9 cellular contexts compared by ENCODE assay signal in genomic region chr3:169390310-169390731, GRCh38.
DNase-seq lines count a peak whose midpoint lies in the region; ATAC-seq and TF ChIP-seq lines count a peak whose summit lies in the region.
"Had no signal": no experiment of that assay in that cellular context is flagged by ENCODE, and none has a peak within 500 bp of the region (broad histone marks: within the 10 kb centered on the region; RNA-seq: fewer than 3 reads in every experiment).

No MANE protein-coding gene starts in this region.

- peaks cover 7% of the 10 kb centered on the region for H3K27me3 Mint-ChIP-seq in activated naive CD8-positive, alpha-beta T cell treated with anti-CD3 and anti-CD28 coated beads, Interleukin-2, amount 50 U/mL, for 24 hours
- H3K27me3 Mint-ChIP-seq in activated CD4-positive, alpha-beta T cell treated with anti-CD3 and anti-CD28 coated beads for 36 hours, result peaks cover 14% of the 10 kb centered on the region

- H3K4me2 ChIP-seq in Loucy (ENCODE audit: low read depth, low read length, poor library complexity, severe bottlenecking), result peak overlapping the region; percentile 42

- DNase-seq in DMS 273 treated with DMSO at 0.1 percent for 48 hours (lab: John Stamatoyannopoulos, UW) (peak; percentile 46), NOMO-1 treated with DMSO at 0.1 percent for 48 hours (lab: John Stamatoyannopoulos, UW; ENCODE audit: unreplicated experiment) (no peak)
- DNase-seq in activated naive CD8-positive, alpha-beta T cell treated with anti-CD3 and anti-CD28 coated beads, Interleukin-2, amount 50 U/mL, for 24 hours, result no peak
- no peak for DNase-seq in activated CD4-positive, alpha-beta T cell treated with anti-CD3 and anti-CD28 coated beads for 36 hours
- no peak for DNase-seq in stimulated activated CD4-positive, alpha-beta T cell treated with anti-CD3 and anti-CD28 coated beads, Interleukin-2, amount 100 ng/mL, for 48 hours
- DNase-seq: activated CD4-positive, alpha-beta T cell treated with anti-CD3 and anti-CD28 coated beads for 48 hours had no signal

- H3K79me2 ChIP-seq in Loucy (ENCODE audit: insufficient read depth, low read length), result no peaks in the 10 kb centered on the region

- H3K4me3 ChIP-seq in Loucy (ENCODE audit: low read length, poor library complexity, severe bottlenecking), result no peak overlapping the region

- intact Hi-C loops in activated CD4-positive, alpha-beta T cell treated with anti-CD3 and anti-CD28 coated beads for 36 hours (cut with DNase I, micrococcal nuclease), result no loop called here

- ATAC-seq in GM21619 (IDR thresholded peaks at IDR 0.05; ENCODE audit: unreplicated experiment) (peak; percentile 90), esophagus mucosa (peak; percentile 87)
- ATAC-seq in activated naive CD8-positive, alpha-beta T cell treated with anti-CD3 and anti-CD28 coated beads, Interleukin-2, amount 50 U/mL, for 24 hours, result no peak
- ATAC-seq in activated CD4-positive, alpha-beta T cell treated with anti-CD3 and anti-CD28 coated beads for 36 hours, result no peak

- H3K36me3 ChIP-seq in Loucy (ENCODE audit: insufficient read depth, low read length), result no peaks in the 10 kb centered on the region

- no peaks in the 10 kb centered on the region for H3K9me3 Mint-ChIP-seq in activated naive CD8-positive, alpha-beta T cell treated with anti-CD3 and anti-CD28 coated beads, Interleukin-2, amount 50 U/mL, for 24 hours
- H3K9me3 Mint-ChIP-seq in activated CD4-positive, alpha-beta T cell treated with anti-CD3 and anti-CD28 coated beads for 36 hours (ENCODE audit: low read depth), result no peaks in the 10 kb centered on the region

- no peaks in the 10 kb centered on the region for H3F3A ChIP-seq in Loucy (ENCODE audit: low read depth)

- peaks cover 38% of the 10 kb centered on the region for H3K4me1 ChIP-seq in Loucy (ENCODE audit: insufficient read depth, low read length, poor library complexity, severe bottlenecking)

- CTCF ChIA-PET in activated CD4-positive, alpha-beta T cell treated with anti-CD3 and anti-CD28 coated beads for 36 hours (lab: Charles Lee), result no interaction called here

- H3K4me3 Mint-ChIP-seq in activated naive CD8-positive, alpha-beta T cell treated with anti-CD3 and anti-CD28 coated beads, Interleukin-2, amount 50 U/mL, for 24 hours, result no peak overlapping the region
- H3K4me3 Mint-ChIP-seq in activated CD4-positive, alpha-beta T cell treated with anti-CD3 and anti-CD28 coated beads for 36 hours, result no peak overlapping the region

- no peaks in the 10 kb centered on the region for H3K9me2 ChIP-seq in Loucy (replicated peaks; ENCODE audit: low read depth, low read length)

- H2AFZ ChIP-seq in Loucy (ENCODE audit: low read length), result no peak overlapping the region

- H3K4me1 Mint-ChIP-seq in activated naive CD8-positive, alpha-beta T cell treated with anti-CD3 and anti-CD28 coated beads, Interleukin-2, amount 50 U/mL, for 24 hours, result no peaks in the 10 kb centered on the region
- no peaks in the 10 kb centered on the region for H3K4me1 Mint-ChIP-seq in activated CD4-positive, alpha-beta T cell treated with anti-CD3 and anti-CD28 coated beads for 36 hours

- no peaks in the 10 kb centered on the region for H3K36me3 Mint-ChIP-seq in activated naive CD8-positive, alpha-beta T cell treated with anti-CD3 and anti-CD28 coated beads, Interleukin-2, amount 50 U/mL, for 24 hours (ENCODE audit: low read depth)
- no peaks in the 10 kb centered on the region for H3K36me3 Mint-ChIP-seq in activated CD4-positive, alpha-beta T cell treated with anti-CD3 and anti-CD28 coated beads for 36 hours (ENCODE audit: low read depth)

- H4K20me1 ChIP-seq in Loucy (ENCODE audit: insufficient read depth, low read length, poor library complexity, severe bottlenecking), result no peaks in the 10 kb centered on the region

- no peaks in the 10 kb centered on the region for H3K27me3 ChIP-seq in Loucy (ENCODE audit: insufficient read depth, low read length, poor library complexity, severe bottlenecking)

- POLR2A ChIA-PET in activated CD4-positive, alpha-beta T cell treated with anti-CD3 and anti-CD28 coated beads for 36 hours (lab: Charles Lee), result no interaction called here

- H3K9me3 ChIP-seq in Loucy (ENCODE audit: insufficient read depth, low read depth, low read length), result no peaks in the 10 kb centered on the region

- no peak overlapping the region for H3K27ac Mint-ChIP-seq in activated naive CD8-positive, alpha-beta T cell treated with anti-CD3 and anti-CD28 coated beads, Interleukin-2, amount 50 U/mL, for 24 hours
- H3K27ac Mint-ChIP-seq in activated CD4-positive, alpha-beta T cell treated with anti-CD3 and anti-CD28 coated beads for 36 hours, result no peak overlapping the region

- peak; percentile 49; the same call in 1 of the 2 replicates for TF ChIP-seq CTCF in Loucy (conservative IDR thresholded peaks at IDR 0.05; ENCODE audit: low read length)

- H3K9ac ChIP-seq in Loucy (ENCODE audit: low read depth, low read length, poor library complexity, severe bottlenecking), result no peak overlapping the region

Comparison
In these comparisons a context has a peak if more than half of its experiments do, and no peak if none do; other contexts are left out.
1. ATAC-seq: peak in GM21619 (single experiment) and esophagus mucosa (single experiment); none in activated naive CD8-positive, alpha-beta T cell treated with anti-CD3 and anti-CD28 coated beads, Interleukin-2, amount 50 U/mL, for 24 hours (single experiment) and activated CD4-positive, alpha-beta T cell treated with anti-CD3 and anti-CD28 coated beads for 36 hours (single experiment).